ENCODE assay signal across 14 cellular contexts in genomic region chr12:3119192-3119744, GRCh38. TPM values are rescaled to one million over a fixed set of nuclear protein-coding genes. Genes with fewer than 3 reads are reported as not detected.
DNase-seq lines count a peak whose midpoint lies in the region; ATAC-seq and TF ChIP-seq lines count a peak whose summit lies in the region.
"Had no signal": no experiment of that assay in that cellular context is flagged by ENCODE, and none has a peak within 500 bp of the region (broad histone marks: within the 10 kb centered on the region; RNA-seq: fewer than 3 reads in every experiment).

No MANE protein-coding gene starts in this region.

- H3K27me3 Mint-ChIP-seq in brain: no peaks in the 10 kb centered on the region

- in situ Hi-C loops in IMR-90 (cut with MboI; ENCODE audit: low sequenced_read_pairs): no loop called here

- H3K4me3 ChIP-seq in IMR-90 (ENCODE audit: insufficient read depth, low read depth, low read length): no peak overlapping the region

- H3K4ac ChIP-seq in IMR-90 (ENCODE audit: low read depth, low read length): peak overlapping the region; percentile 55

- peak overlapping the region in 1 of 5 experiments; percentile 67 for H3K4me3 Mint-ChIP-seq in brain
- H3K4me3 Mint-ChIP-seq in stimulated activated effector memory CD8-positive, alpha-beta T cell treated with anti-CD3 and anti-CD28 coated beads, Interleukin-12 subunit alpha, Interleukin-12 subunit beta, amount 100 ng/mL, for 72 hours: no peak overlapping the region
- H3K4me3 Mint-ChIP-seq: activated T-helper 1 cell treated with anti-CD3 and anti-CD28 coated beads, Interleukin-12 subunit alpha, Interleukin-12 subunit beta, Interleukin-2, Interleukin-4 antibody, amounts not matched to agents 30 ng/mL and 10 ng/mL and 1 ng/mL, durations not matched to agents 14 hours and 24 hours and 36 hours; memory B cell; stimulated activated memory B cell treated with anti-CD40 and anti-IgM and Interleukin-4, amounts not matched to agents 10 μg/mL and 1 μg/mL and 100 μg/mL, for 72 hours had no signal

- peaks cover 5 to 38% of the 10 kb centered on the region in 2 experiments; a peak in 3 of 4 replicates for H3K79me1 ChIP-seq in IMR-90 (ENCODE audit: low read depth in 1 of 2, low read length in 2 of 2)

- peaks cover 34% of the 10 kb centered on the region for H3K4me1 ChIP-seq in IMR-90 (ENCODE audit: control insufficient read depth, insufficient read depth, low read length)

- peaks cover 41% of the 10 kb centered on the region for H3K4me1 Mint-ChIP-seq in brain
- H3K4me1 Mint-ChIP-seq in stimulated activated effector memory CD8-positive, alpha-beta T cell treated with anti-CD3 and anti-CD28 coated beads, Interleukin-12 subunit alpha, Interleukin-12 subunit beta, amount 100 ng/mL, for 72 hours: peaks cover 19% of the 10 kb centered on the region
- H3K4me1 Mint-ChIP-seq: memory B cell; stimulated activated memory B cell treated with anti-CD40 and anti-IgM and Interleukin-4, amounts not matched to agents 10 μg/mL and 1 μg/mL and 100 μg/mL, for 72 hours had no signal

- BruUV-seq in IMR-90 (replicated peaks; lab: Mats Ljungman, UMichigan): no TSS peak

- intact Hi-C loops in IMR-90 (cut with micrococcal nuclease): loop anchor here (5.0 kb wide), 1 partner anchor 42 kb away; the partner anchor contains the start of gene TSPAN9
- intact Hi-C loops in posterior vena cava (cut with DNase I): loop anchor here (5.0 to 10.0 kb wide), 2 partner anchors 42 to 466 kb away; partner anchors contain the start of gene TSPAN9 (in 1 of the 2)
- intact Hi-C loops in sciatic nerve (cut with DNase I): no loop called here

- peak overlapping the region; percentile 14; the same call in 1 of the 2 replicates for H2BK120ac ChIP-seq in IMR-90 (ENCODE audit: low read depth, low read length)

- H3K36me3 ChIP-seq in IMR-90 (ENCODE audit: control insufficient read depth, insufficient read depth, low read length): no peaks in the 10 kb centered on the region

- peaks cover 12% of the 10 kb centered on the region for H3K36me3 Mint-ChIP-seq in brain
- no peaks in the 10 kb centered on the region for H3K36me3 Mint-ChIP-seq in stimulated activated effector memory CD8-positive, alpha-beta T cell treated with anti-CD3 and anti-CD28 coated beads, Interleukin-12 subunit alpha, Interleukin-12 subunit beta, amount 100 ng/mL, for 72 hours
- H3K36me3 Mint-ChIP-seq: memory B cell; stimulated activated memory B cell treated with anti-CD40 and anti-IgM and Interleukin-4, amounts not matched to agents 10 μg/mL and 1 μg/mL and 100 μg/mL, for 72 hours had no signal

- H3K23ac ChIP-seq in IMR-90 (ENCODE audit: low read depth, low read length): no peak overlapping the region

- H3K14ac ChIP-seq in IMR-90 (replicated peaks; ENCODE audit: low read depth, low read length): no peak overlapping the region; the same call in 1 of the 2 replicates

- POLR2A ChIA-PET in IMR-90 (lab: Charles Lee; ENCODE audit: unreplicated experiment): no interaction called here

- CTCF ChIA-PET in IMR-90 (lab: Yijun Ruan, JAX): no interaction called here

- peak overlapping the region; percentile 91 for H2AK5ac ChIP-seq in IMR-90 (ENCODE audit: low read depth, low read length)

- H2AFZ ChIP-seq in IMR-90 (replicated peaks; ENCODE audit: low read length, poor library complexity): no peak overlapping the region

- DNase-seq in IMR-90 (no peak), left kidney (ENCODE audit: low read depth, low spot score) (peak; percentile 32), NCI-H345 treated with DMSO at 0.1 percent for 48 hours (lab: John Stamatoyannopoulos, UW; ENCODE audit: unreplicated experiment) (no peak), posterior vena cava (ENCODE audit: low spot score) (no peak), NCI-H2227 treated with DMSO at 0.1 percent for 48 hours (lab: John Stamatoyannopoulos, UW) (no peak), sciatic nerve (ENCODE audit: low spot score) (no peak)
- no peak for DNase-seq in stimulated activated effector memory CD8-positive, alpha-beta T cell treated with anti-CD3 and anti-CD28 coated beads, Interleukin-12 subunit alpha, Interleukin-12 subunit beta, amount 100 ng/mL, for 72 hours (ENCODE audit: low spot score in 2 of 2)
- DNase-seq: C1 segment of cervical spinal cord, occipital lobe had no signal

- TF ChIP-seq CTCF in IMR-90 (conservative IDR thresholded peaks at IDR 0.05; ENCODE audit: low read depth, low read length): no peak
- no peak for TF ChIP-seq CTCF in brain (conservative IDR thresholded peaks at IDR 0.05)

- WGBS in IMR-90 (ENCODE audit: extremely low coverage in 2 of 2, insufficient read length in 1 of 2), 2 experiments: no CpG with 5 or more reads among the region's 9 CpGs

- H4K20me1 ChIP-seq in IMR-90 (ENCODE audit: insufficient read depth, low read length): peaks cover 19% of the 10 kb centered on the region; the same call in 1 of the 2 replicates

- H3K27ac Mint-ChIP-seq in brain: peak overlapping the region; percentile 72 to 91 (median 83)
- no peak overlapping the region for H3K27ac Mint-ChIP-seq in stimulated activated effector memory CD8-positive, alpha-beta T cell treated with anti-CD3 and anti-CD28 coated beads, Interleukin-12 subunit alpha, Interleukin-12 subunit beta, amount 100 ng/mL, for 72 hours
- H3K27ac Mint-ChIP-seq: activated T-helper 1 cell treated with anti-CD3 and anti-CD28 coated beads, Interleukin-12 subunit alpha, Interleukin-12 subunit beta, Interleukin-2, Interleukin-4 antibody, amounts not matched to agents 30 ng/mL and 10 ng/mL and 1 ng/mL, durations not matched to agents 14 hours and 24 hours and 36 hours; memory B cell; stimulated activated memory B cell treated with anti-CD40 and anti-IgM and Interleukin-4, amounts not matched to agents 10 μg/mL and 1 μg/mL and 100 μg/mL, for 72 hours had no signal

- no peak overlapping the region for H3K18ac ChIP-seq in IMR-90 (ENCODE audit: low read depth, low read length)

- H4K8ac ChIP-seq in IMR-90 (ENCODE audit: low read depth in 2 of 2, low read length in 2 of 2): no peak overlapping the region; a peak in 1 of 4 replicates

- peak overlapping the region; percentile 59 for H2BK20ac ChIP-seq in IMR-90 (ENCODE audit: low read depth, low read length)

- no peak overlapping the region for H3K4me2 ChIP-seq in IMR-90 (ENCODE audit: low read depth, low read length)

- H4K91ac ChIP-seq in IMR-90 (ENCODE audit: insufficient read depth, low read depth, low read length): 0 out of 2 replicates have a peak overlapping the region, but pooled peaks have one; percentile 12

- no peak for TF ChIP-seq POLR2A in IMR-90 (IDR thresholded peaks at IDR 0.05; ENCODE audit: low read depth, low read length)

- no peaks in the 10 kb centered on the region for H3K27me3 ChIP-seq in IMR-90 (ENCODE audit: control insufficient read depth, insufficient read depth, low read length)

- ATAC-seq in IMR-90 (ENCODE audit: low read depth) (no peak), sciatic nerve (no peak)
- ATAC-seq in stimulated activated effector memory CD8-positive, alpha-beta T cell treated with anti-CD3 and anti-CD28 coated beads, Interleukin-12 subunit alpha, Interleukin-12 subunit beta, amount 100 ng/mL, for 72 hours: peak; percentile 11
- ATAC-seq: stimulated activated memory B cell treated with anti-CD40 and anti-IgM and Interleukin-4, amounts not matched to agents 10 μg/mL and 1 μg/mL and 100 μg/mL, for 72 hours had no signal

- H2BK15ac ChIP-seq in IMR-90 (ENCODE audit: low read depth, low read length): 0 out of 3 replicates have a peak overlapping the region, but pooled peaks have one; percentile 34

- H2AK9ac ChIP-seq in IMR-90 (replicated peaks; ENCODE audit: low read depth, low read length, poor library complexity): peak overlapping the region; percentile 44

- no peaks in the 10 kb centered on the region for H3K9me3 ChIP-seq in IMR-90 (ENCODE audit: control insufficient read depth, insufficient read depth, low read length)

- H3K9me1 ChIP-seq in IMR-90 (ENCODE audit: insufficient read depth, low read length): peaks cover 21% of the 10 kb centered on the region

- no peak overlapping the region for H2BK5ac ChIP-seq in IMR-90 (ENCODE audit: low read depth, low read length, poor library complexity, severe bottlenecking)

- peaks cover 0 to 9% (median 6%) of the 10 kb centered on the region in 5 experiments for H3K9me3 Mint-ChIP-seq in brain
- H3K9me3 Mint-ChIP-seq in stimulated activated effector memory CD8-positive, alpha-beta T cell treated with anti-CD3 and anti-CD28 coated beads, Interleukin-12 subunit alpha, Interleukin-12 subunit beta, amount 100 ng/mL, for 72 hours: no peaks in the 10 kb centered on the region
- H3K9me3 Mint-ChIP-seq: activated T-helper 1 cell treated with anti-CD3 and anti-CD28 coated beads, Interleukin-12 subunit alpha, Interleukin-12 subunit beta, Interleukin-2, Interleukin-4 antibody, amounts not matched to agents 30 ng/mL and 10 ng/mL and 1 ng/mL, durations not matched to agents 14 hours and 24 hours and 36 hours; memory B cell; stimulated activated memory B cell treated with anti-CD40 and anti-IgM and Interleukin-4, amounts not matched to agents 10 μg/mL and 1 μg/mL and 100 μg/mL, for 72 hours had no signal

- H3K27ac ChIP-seq in IMR-90 (ENCODE audit: insufficient read depth, low read length): no peak overlapping the region
- H3K27ac ChIP-seq: HL-60 had no signal

- dilution Hi-C loops in IMR-90 (cut with HindIII; ENCODE audit: low sequenced_read_pairs, unreplicated experiment): no loop called here

- H3K56ac ChIP-seq in IMR-90 (ENCODE audit: extremely low read depth, insufficient read depth, low read length): no peak overlapping the region

- no peak overlapping the region for H4K5ac ChIP-seq in IMR-90 (ENCODE audit: low read depth, low read length)

- H3K9ac ChIP-seq in IMR-90 (ENCODE audit: low read depth, low read length): no peak overlapping the region

- no peak for TF ChIP-seq RAD21 in IMR-90 (IDR thresholded peaks at IDR 0.05; ENCODE audit: low read length)

TF ChIP-seq in IMR-90, 13 proteins besides CTCF, POLR2A, EP300 and RAD21 (continues in another document):
- TF ChIP-seq USF2 (IDR thresholded peaks at IDR 0.05; ENCODE audit: low read depth, low read length) (no peak), SMC3 (IDR thresholded peaks at IDR 0.05; ENCODE audit: low read depth, low read length) (no peak), MAFK (IDR thresholded peaks at IDR 0.05; ENCODE audit: low read depth, low read length) (no peak), RFX5 (IDR thresholded peaks at IDR 0.05; ENCODE audit: low read depth, low read length) (no peak)

RNA-seq across cellular contexts. Expression of gene TSPAN9, which starts 42.1 kb away (rescaled TPM):
- total RNA-seq in IMR-90 (2012; rRNA removed): 16.1 and 17.7 TPM in 2 replicates
- 29.8 and 39.1 TPM in 2 replicates for polyA plus RNA-seq in IMR-90 (2012; rRNA removed)
- 14.4 and 30.5 TPM in 2 replicates for polyA plus RNA-seq in IMR-90 (2012; cell fraction: cytosol; rRNA removed)
- polyA plus RNA-seq in IMR-90 (2012; cell fraction: nucleus; rRNA removed; ENCODE audit: low replicate concordance): 29.7 and 33.9 TPM in 2 replicates
- 9.1 TPM for polyA plus RNA-seq in brain (ENCODE audit: insufficient read depth, low read depth, low replicate concordance)
- total RNA-seq in posterior vena cava: 10 to 100 TPM; 34.2 to 38.5 TPM
- total RNA-seq in sciatic nerve: 37.5 TPM
